ENCODE assay signal across 18 cellular contexts in genomic region chr1:8257621-8258020, GRCh38.
DNase-seq lines count a peak whose midpoint lies in the region; ATAC-seq and TF ChIP-seq lines count a peak whose summit lies in the region.
"Had no signal": no experiment of that assay in that cellular context is flagged by ENCODE, and none has a peak within 500 bp of the region (broad histone marks: within the 10 kb centered on the region; RNA-seq: fewer than 3 reads in every experiment).

No MANE protein-coding gene starts in this region.

- peak; percentile 40 for DNase-seq in ELR (ENCODE audit: low read depth)
- no peak for DNase-seq in right lobe of liver
- no peak for DNase-seq in stomach
- no peak for DNase-seq in T-helper 1 cell
- DNase-seq in occipital lobe (lab: John Stamatoyannopoulos, UW), result no peak
- DNase-seq: activated CD4-positive, alpha-beta T cell treated with anti-CD3 and anti-CD28 coated beads for 48 hours; activated effector memory CD4-positive, alpha-beta T cell treated with Interleukin-2 at 50 U/mL for 16 hours; amniotic stem cell; effector memory CD4-positive, alpha-beta T cell; naive thymus-derived CD4-positive, alpha-beta T cell; NCI-H1092; NCI-H2107; NCI-H774 had no signal

- H3K9me3 ChIP-seq in right lobe of liver (no peaks in the 10 kb centered on the region), stomach (no peaks in the 10 kb centered on the region)
- H3K9me3 ChIP-seq: tibial nerve had no signal

- no peak for TF ChIP-seq EP300 in stomach (IDR thresholded peaks at IDR 0.05)

- TF ChIP-seq POLR2A in right lobe of liver (IDR thresholded peaks at IDR 0.05) (no peak), stomach (IDR thresholded peaks at IDR 0.05) (no peak)

- intact Hi-C loops in right lobe of liver (cut with DNase I) (no loop called here), stomach (cut with DNase I; ENCODE audit: low total_unique reads) (no loop called here)

- 75% methylated on average over 6 of the region's 7 CpGs for WGBS in right lobe of liver (ENCODE audit: insufficient coverage, low coverage, low lambda C conversion rate, missing lambda C conversion rate)
- 89 to 92% (median 91%) methylated on average over 7 of the region's 7 CpGs for WGBS in stomach, 5 donors

- H3K36me3 ChIP-seq in right lobe of liver (no peaks in the 10 kb centered on the region), stomach (no peaks in the 10 kb centered on the region)
- H3K36me3 ChIP-seq: tibial nerve had no signal

- ATAC-seq in right lobe of liver, result no peak
- ATAC-seq in HG03097 (IDR thresholded peaks at IDR 0.05; ENCODE audit: low FRiP score, unreplicated experiment), result no peak
- ATAC-seq: naive thymus-derived CD4-positive, alpha-beta T cell; SK-N-SH treated with all-trans-retinoic acid at 6 μM for 48 hours had no signal

- H3K27ac ChIP-seq in VCaP (peak overlapping the region; percentile 98), right lobe of liver (peak overlapping the region in 2 of 3 donors; percentile 94 to 97), stomach (peak overlapping the region in 3 of 5 donors; percentile 85 to 91 (median 87))

- no peaks in the 10 kb centered on the region for H3K27me3 ChIP-seq in right lobe of liver
- no peaks in the 10 kb centered on the region for H3K27me3 ChIP-seq in stomach
- H3K27me3 ChIP-seq: tibial nerve had no signal

- TF ChIP-seq CTCF in VCaP (conservative IDR thresholded peaks at IDR 0.05), result no peak
- TF ChIP-seq CTCF in right lobe of liver (IDR thresholded peaks at IDR 0.05), result no peak
- TF ChIP-seq CTCF in stomach (IDR thresholded peaks at IDR 0.05), result no peak

- H3K4me3 ChIP-seq in right lobe of liver, result no peak overlapping the region
- H3K4me3 ChIP-seq in stomach, result no peak overlapping the region
- H3K4me3 ChIP-seq: lung, tibial nerve had no signal

- H3K4me1 ChIP-seq in right lobe of liver (peaks cover 0 to 55% (median 23%) of the 10 kb centered on the region in 4 donors), stomach (peaks cover 15 to 33% (median 24%) of the 10 kb centered on the region in 4 donors)
